ENCODE assay signal across 2 cellular contexts in genomic region chr20:61973515-61974356, GRCh38.
TF ChIP-seq lines count a peak whose summit lies in the region.

No MANE protein-coding gene starts in this region.

TF ChIP-seq in GM23338, 12 proteins besides CTCF, POLR2A, EP300 and RAD21:
- no peak for TF ChIP-seq REST (IDR thresholded peaks at IDR 0.05; ENCODE audit: unreplicated experiment)
- no peak for TF ChIP-seq EZH2phosphoT487 (IDR thresholded peaks at IDR 0.05; ENCODE audit: unreplicated experiment)
- TF ChIP-seq STAT1 (IDR thresholded peaks at IDR 0.05; ENCODE audit: unreplicated experiment), result no peak
- TF ChIP-seq ETS1 (IDR thresholded peaks at IDR 0.05), result no peak
- TF ChIP-seq NANOG (IDR thresholded peaks at IDR 0.05; ENCODE audit: borderline replicate concordance), result no peak
- TF ChIP-seq EZH2 (IDR thresholded peaks at IDR 0.05; ENCODE audit: low read depth, unreplicated experiment), result no peak
- no peak for TF ChIP-seq ZNF114 (CRISPR knock-in tag; IDR thresholded peaks at IDR 0.05)
- TF ChIP-seq POLR2AphosphoS5 (IDR thresholded peaks at IDR 0.05; ENCODE audit: low read depth), result no peak

TF ChIP-seq in HCT116, 20 proteins besides CTCF, POLR2A, EP300 and RAD21:
- TF ChIP-seq TCF7L2 (IDR thresholded peaks at IDR 0.05; ENCODE audit: borderline replicate concordance, extremely low read depth, insufficient read depth, insufficient read length) (no peak), CEBPB (IDR thresholded peaks at IDR 0.05; ENCODE audit: low read depth) (no peak), SP1 (IDR thresholded peaks at IDR 0.05; ENCODE audit: low read depth) (no peak), SIN3A (IDR thresholded peaks at IDR 0.05; ENCODE audit: low read depth) (no peak), POLR2AphosphoS5 (IDR thresholded peaks at IDR 0.05; ENCODE audit: low read depth, low read length) (no peak), FOSL1 (IDR thresholded peaks at IDR 0.05; ENCODE audit: low read depth) (no peak), EZH2phosphoT487 (IDR thresholded peaks at IDR 0.05; ENCODE audit: borderline replicate concordance) (no peak), ZBTB33 (IDR thresholded peaks at IDR 0.05; ENCODE audit: extremely low read depth, insufficient replicate concordance, low read length) (no peak), ATF3 (IDR thresholded peaks at IDR 0.05) (no peak), ZFX (IDR thresholded peaks at IDR 0.05) (no peak), YY1 (IDR thresholded peaks at IDR 0.05; ENCODE audit: extremely low read depth, insufficient replicate concordance, low read depth, low read length) (no peak)
- TF ChIP-seq, protein P1, sequence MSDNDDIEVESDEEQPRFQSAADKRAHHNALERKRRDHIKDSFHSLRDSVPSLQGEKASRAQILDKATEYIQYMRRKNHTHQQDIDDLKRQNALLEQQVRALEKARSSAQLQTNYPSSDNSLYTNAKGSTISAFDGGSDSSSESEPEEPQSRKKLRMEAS (IDR thresholded peaks at IDR 0.05), result no peak
